12 cellular contexts compared by ENCODE assay signal in genomic region chr9:93464876-93465275, GRCh38. TPM values are rescaled to one million over a fixed set of nuclear protein-coding genes. Genes with fewer than 3 reads are reported as not detected.
DNase-seq lines count a peak whose midpoint lies in the region; ATAC-seq and TF ChIP-seq lines count a peak whose summit lies in the region.
"Had no signal": no experiment of that assay in that cellular context is flagged by ENCODE, and none has a peak within 500 bp of the region (broad histone marks: within the 10 kb centered on the region; RNA-seq: fewer than 3 reads in every experiment).

No MANE protein-coding gene starts in this region.

- intact Hi-C loops in Calu3 (cut with micrococcal nuclease; ENCODE audit: unreplicated experiment), result no loop called here
- intact Hi-C loops in activated T-helper 2 cell treated with anti-CD3 and anti-CD28 coated beads, Interferon-gamma antibody, Interleukin-2, Interleukin-4, amounts not matched to agents 10 μg/mL and 5 μg/mL and 100 μg/mL, durations not matched to agents 14 hours and 24 hours and 36 hours (cut with micrococcal nuclease), result loop anchor here (10.0 kb wide), 1 partner anchor 500 kb away; no protein-coding TSS in a partner anchor

- H3K27ac ChIP-seq in Karpas-422 (ENCODE audit: low read length), result peak overlapping the region; percentile 47; the same call in 1 of the 2 replicates
- H3K27ac ChIP-seq: prostate gland had no signal

- H3K4me3 Mint-ChIP-seq in Calu3 (ENCODE audit: low read depth, unreplicated experiment), result no peak overlapping the region
- peak overlapping the region; percentile 72 for H3K4me3 Mint-ChIP-seq in activated T-helper 2 cell treated with anti-CD3 and anti-CD28 coated beads, Interferon-gamma antibody, Interleukin-2, Interleukin-4, amounts not matched to agents 10 μg/mL and 5 μg/mL and 100 μg/mL, durations not matched to agents 14 hours and 24 hours and 36 hours (ENCODE audit: low read depth)
- peak overlapping the region; percentile 46 to 88 (median 72) for H3K4me3 Mint-ChIP-seq in naive B cell

- no peak overlapping the region for H3K9ac ChIP-seq in Karpas-422 (ENCODE audit: low read length)

- DNase-seq in Calu3, result no peak
- DNase-seq in Karpas-422, result no peak
- no peak for DNase-seq in activated T-helper 2 cell treated with anti-CD3 and anti-CD28 coated beads, Interferon-gamma antibody, Interleukin-2, Interleukin-4, amounts not matched to agents 10 μg/mL and 5 μg/mL and 100 μg/mL, durations not matched to agents 14 hours and 24 hours and 36 hours (ENCODE audit: low spot score)
- no peak for DNase-seq in naive B cell
- DNase-seq in cerebellar nuclear complex (lab: John Stamatoyannopoulos, UW), result no peak
- DNase-seq: activated naive CD4-positive, alpha-beta T cell treated with anti-CD3 and anti-CD28 coated beads, Interleukin-2, amount 50 U/mL, for 16 hours; EL; NCI-H2171 treated with DMSO at 0.1 percent for 48 hours had no signal

- peak; percentile 35 to 38 for ATAC-seq in naive B cell (ENCODE audit: low read depth in 2 of 2)
- ATAC-seq in HG03025 (IDR thresholded peaks at IDR 0.05; ENCODE audit: low FRiP score, unreplicated experiment), result no peak
- no peak for ATAC-seq in HG03354 (IDR thresholded peaks at IDR 0.05; ENCODE audit: poor library complexity, severe bottlenecking, unreplicated experiment)
- no peak for ATAC-seq in GM19324 (IDR thresholded peaks at IDR 0.05; ENCODE audit: low FRiP score, unreplicated experiment)

- H3K36me3 Mint-ChIP-seq in Calu3 (ENCODE audit: insufficient read depth, unreplicated experiment) (peaks cover 18% of the 10 kb centered on the region), naive B cell (no peaks in the 10 kb centered on the region)
- H3K36me3 Mint-ChIP-seq in activated T-helper 2 cell treated with anti-CD3 and anti-CD28 coated beads, Interferon-gamma antibody, Interleukin-2, Interleukin-4, amounts not matched to agents 10 μg/mL and 5 μg/mL and 100 μg/mL, durations not matched to agents 14 hours and 24 hours and 36 hours (ENCODE audit: low read depth), result peaks cover 42% of the 10 kb centered on the region

- H3K9me3 Mint-ChIP-seq in Calu3 (ENCODE audit: low read depth, unreplicated experiment), result no peaks in the 10 kb centered on the region
- no peaks in the 10 kb centered on the region for H3K9me3 Mint-ChIP-seq in activated T-helper 2 cell treated with anti-CD3 and anti-CD28 coated beads, Interferon-gamma antibody, Interleukin-2, Interleukin-4, amounts not matched to agents 10 μg/mL and 5 μg/mL and 100 μg/mL, durations not matched to agents 14 hours and 24 hours and 36 hours
- no peaks in the 10 kb centered on the region for H3K9me3 Mint-ChIP-seq in naive B cell

- H2AFZ ChIP-seq in Karpas-422 (ENCODE audit: low read length), result no peak overlapping the region

- CTCF ChIA-PET in Calu3 (lab: Charles Lee), result interaction anchor here (1.1 kb wide), 1 partner anchor 11 kb away, joined by 4 read pairs; the partner anchor contains the start of gene FAM120AOS

- H3K27me3 Mint-ChIP-seq in Calu3 (ENCODE audit: unreplicated experiment), result no peaks in the 10 kb centered on the region
- no peaks in the 10 kb centered on the region for H3K27me3 Mint-ChIP-seq in activated T-helper 2 cell treated with anti-CD3 and anti-CD28 coated beads, Interferon-gamma antibody, Interleukin-2, Interleukin-4, amounts not matched to agents 10 μg/mL and 5 μg/mL and 100 μg/mL, durations not matched to agents 14 hours and 24 hours and 36 hours (ENCODE audit: low read depth)
- no peaks in the 10 kb centered on the region for H3K27me3 Mint-ChIP-seq in naive B cell

- peaks cover 76% of the 10 kb centered on the region for H3K4me1 ChIP-seq in Karpas-422 (ENCODE audit: low read length)
- H3K4me1 ChIP-seq: prostate gland had no signal

- H3K4me3 ChIP-seq in Karpas-422 (ENCODE audit: low read length), result no peak overlapping the region
- H3K4me3 ChIP-seq: prostate gland had no signal

- peaks cover 46% of the 10 kb centered on the region for H3K4me1 Mint-ChIP-seq in Calu3 (ENCODE audit: low read depth, unreplicated experiment)
- H3K4me1 Mint-ChIP-seq in activated T-helper 2 cell treated with anti-CD3 and anti-CD28 coated beads, Interferon-gamma antibody, Interleukin-2, Interleukin-4, amounts not matched to agents 10 μg/mL and 5 μg/mL and 100 μg/mL, durations not matched to agents 14 hours and 24 hours and 36 hours (ENCODE audit: low read depth), result peaks cover 87% of the 10 kb centered on the region
- peaks cover 65 to 86% (median 79%) of the 10 kb centered on the region in 3 donors for H3K4me1 Mint-ChIP-seq in naive B cell

- H3K36me3 ChIP-seq in Karpas-422 (ENCODE audit: insufficient read depth, low read length), result 0 out of 2 replicates have a peak, but pooled peaks cover under 1% of the 10 kb centered on the region
- H3K36me3 ChIP-seq: prostate gland had no signal

- no peaks in the 10 kb centered on the region for H3K27me3 ChIP-seq in Karpas-422 (ENCODE audit: low read length)

- H3K9me2 ChIP-seq in Karpas-422 (replicated peaks; ENCODE audit: insufficient read depth, low read length), result no peaks in the 10 kb centered on the region

- peaks cover 100% of the 10 kb centered on the region for H3K79me2 ChIP-seq in Karpas-422 (ENCODE audit: low read length)

- no TSS peak for BruUV-seq in Calu3 (replicated peaks; lab: Mats Ljungman, UMichigan)

- H3K9me3 ChIP-seq in Karpas-422 (ENCODE audit: low read length), result no peaks in the 10 kb centered on the region
- H3K9me3 ChIP-seq: prostate gland had no signal

- H3K4me2 ChIP-seq in Karpas-422 (ENCODE audit: low read depth, low read length, poor library complexity, severe bottlenecking), result peak overlapping the region; percentile 49

- H3K27ac Mint-ChIP-seq in Calu3 (ENCODE audit: unreplicated experiment) (peak overlapping the region; percentile 50), naive B cell (peak overlapping the region; percentile 90 to 98 (median 96))
- H3K27ac Mint-ChIP-seq in activated T-helper 2 cell treated with anti-CD3 and anti-CD28 coated beads, Interferon-gamma antibody, Interleukin-2, Interleukin-4, amounts not matched to agents 10 μg/mL and 5 μg/mL and 100 μg/mL, durations not matched to agents 14 hours and 24 hours and 36 hours, result peak overlapping the region; percentile 87

- peaks cover 4% of the 10 kb centered on the region; the same call in 1 of the 2 replicates for H4K20me1 ChIP-seq in Karpas-422 (ENCODE audit: insufficient read depth, low read depth, low read length)

- TF ChIP-seq CTCF in Calu3 (IDR thresholded peaks at IDR 0.05; ENCODE audit: unreplicated experiment), result no peak

RNA-seq across cellular contexts. Expression of gene FAM120AOS, which starts 11.5 kb away (rescaled TPM):
- total RNA-seq in Calu3 (2022), result 50.5 and 53.4 TPM in 2 replicates
- 47.1 and 48.1 TPM in 2 replicates for total RNA-seq in Karpas-422 (2014; rRNA removed; shearing (Covaris generic); ENCODE audit: low replicate concordance)
- 40.9 and 41.1 TPM in 2 replicates for total RNA-seq in activated T-helper 2 cell treated with anti-CD3 and anti-CD28 coated beads, Interferon-gamma antibody, Interleukin-2, Interleukin-4, amounts not matched to agents 10 μg/mL and 5 μg/mL and 100 μg/mL, durations not matched to agents 14 hours and 24 hours and 36 hours
- 10 to 100 TPM; 54.8 to 85.9 (median 68.0) TPM for polyA plus RNA-seq in naive B cell (ENCODE audit: low read depth in 6 of 6)

RNA-seq across cellular contexts. Expression of gene FAM120A, which starts 13.4 kb away (rescaled TPM):
- 98.2 and 101 TPM in 2 replicates for total RNA-seq in Calu3 (2022)
- 79.3 and 83.1 TPM in 2 replicates for total RNA-seq in Karpas-422 (2014; rRNA removed; shearing (Covaris generic); ENCODE audit: low replicate concordance)
- 163 and 166 TPM in 2 replicates for total RNA-seq in activated T-helper 2 cell treated with anti-CD3 and anti-CD28 coated beads, Interferon-gamma antibody, Interleukin-2, Interleukin-4, amounts not matched to agents 10 μg/mL and 5 μg/mL and 100 μg/mL, durations not matched to agents 14 hours and 24 hours and 36 hours
- 10 to 100 TPM in 3 of 6 donors, 1 to 10 TPM in 3; 6.8 to 16.7 (median 11.0) TPM for polyA plus RNA-seq in naive B cell (ENCODE audit: low read depth in 6 of 6)

Comparison
In these comparisons a context has a peak if more than half of its experiments do, and no peak if none do; other contexts are left out.
1. ATAC-seq: peak in naive B cell (2 of 2); none in HG03025 (single experiment), HG03354 (single experiment) and GM19324 (single experiment).
2. Peak in every context shown above with its lines, with median percentiles within 50 percentile points of each other: H3K27ac Mint-ChIP-seq.